In the genomic region with DNA sequence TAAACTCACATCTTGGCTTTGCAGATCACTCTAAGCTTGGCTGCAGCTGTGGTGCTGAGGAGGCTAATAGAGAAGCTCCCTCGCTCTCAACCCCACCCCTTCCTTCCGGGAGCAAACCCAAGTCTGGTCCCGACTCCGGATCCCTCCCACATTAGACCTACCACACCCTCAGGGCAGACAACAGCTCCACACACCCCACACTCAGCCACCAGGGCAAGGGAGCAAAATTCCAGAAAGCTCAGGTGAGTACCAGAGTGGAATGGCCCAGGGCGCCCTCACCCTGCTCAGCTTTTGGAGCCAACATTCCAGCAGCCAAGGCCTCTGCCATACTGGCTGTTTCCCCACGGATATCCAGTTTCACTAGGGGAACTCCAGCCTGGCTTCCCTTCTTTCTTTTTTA, we compare ENCODE assay signal across 8 cellular contexts. TPM values are rescaled to one million over a fixed set of nuclear protein-coding genes. Genes with fewer than 3 reads are reported as not detected.
A peak's percentile ranks its signal among the peaks of the same experiment; 100 is the strongest.
DNase-seq lines count a peak whose midpoint lies in the region; ATAC-seq, FAIRE-seq and TF ChIP-seq lines count a peak whose summit lies in the region.
"Not testable (repeated sequence)": the region's sequence is repeated elsewhere in the genome, so short reads cannot be mapped to it uniquely, and the experiment has no call there.

No MANE protein-coding gene starts in this region.

- not testable (repeated sequence) for TF ChIP-seq POLR2A in H54 (IDR thresholded peaks at IDR 0.05; ENCODE audit: low read depth, low read length); transverse colon (IDR thresholded peaks at IDR 0.05)

- DNase-seq in H54 (ENCODE audit: insufficient read length, low spot score); mammary epithelial cell: not testable (repeated sequence)
- DNase-seq in WTC11 (ENCODE audit: low spot score) (peak; percentile 12), activated T-cell treated with anti-CD3 and anti-CD28 coated beads for 48 hours (ENCODE audit: low read depth) (peak; percentile 6), left cardiac atrium (peak; percentile 78), natural killer cell (peak; percentile 16), transverse colon (peak; percentile 78)
- DNase-seq in stimulated activated CD4-positive, alpha-beta T cell treated with anti-CD3 and anti-CD28 coated beads, Interleukin-1b, Interleukin-23, amount 100 ng/mL, for 48 hours: peak; percentile 7

- not testable (repeated sequence) for H4K20me1 ChIP-seq in mammary epithelial cell (ENCODE audit: insufficient read depth, low read length)

- H3K36me3 ChIP-seq in mammary epithelial cell (ENCODE audit: insufficient read depth, low read length); transverse colon: not testable (repeated sequence)

- TF ChIP-seq EP300 in transverse colon (IDR thresholded peaks at IDR 0.05; ENCODE audit: low read depth): not testable (repeated sequence)

- dilution Hi-C loops in mammary epithelial cell (cut with HindIII; ENCODE audit: low sequenced_read_pairs): not testable (repeated sequence)

- H3K9me3 ChIP-seq in mammary epithelial cell (replicated peaks; ENCODE audit: insufficient read depth, low read length); transverse colon: not testable (repeated sequence)

- H3K9me3 Mint-ChIP-seq in WTC11, natural killer cell: not testable (repeated sequence)

- not testable (repeated sequence) for H3K27me3 ChIP-seq in mammary epithelial cell (ENCODE audit: insufficient read depth, low read length); transverse colon

- CTCF ChIA-PET in WTC11 (lab: Charles Lee); mammary epithelial cell (lab: Charles Lee; ENCODE audit: low non-redundant PET): not testable (repeated sequence)

- WGBS in mammary epithelial cell (ENCODE audit: low coverage, missing lambda C conversion rate): 10% methylated on average over 4 of the region's 6 CpGs
- WGBS in transverse colon (ENCODE audit: low coverage in 1 of 2), 2 donors: 14 to 17% methylated on average over 1 to 6 of the region's 6 CpGs

- not testable (repeated sequence) for H3K9ac ChIP-seq in mammary epithelial cell (ENCODE audit: insufficient read depth, low read length)

- peak; percentile 82 for FAIRE-seq in H54 (lab: Jason Lieb, UNC)

- not testable (repeated sequence) for H3K79me2 ChIP-seq in mammary epithelial cell (ENCODE audit: insufficient read depth, low read length)

- H2AFZ ChIP-seq in mammary epithelial cell (ENCODE audit: low read depth, low read length): peak overlapping the region; percentile 26

- not testable (repeated sequence) for H3K4me3 ChIP-seq in mammary epithelial cell (replicated peaks in 1 of 3; ENCODE audit: insufficient read depth in 1 of 3, low read depth in 2 of 3, low read length in 3 of 3)
- peak overlapping the region in 1 of 4 donors; percentile 10 for H3K4me3 ChIP-seq in transverse colon

- not testable (repeated sequence) for H3K4me1 Mint-ChIP-seq in WTC11, natural killer cell

- POLR2A ChIA-PET in WTC11 (lab: Charles Lee): not testable (repeated sequence)

- not testable (repeated sequence) for TF ChIP-seq CTCF in WTC11 (IDR thresholded peaks at IDR 0.05); mammary epithelial cell (conservative IDR thresholded peaks at IDR 0.05 in 1 of 2, IDR thresholded peaks at IDR 0.05 in 1 of 2; ENCODE audit: extremely low read depth in 1 of 2, insufficient read depth in 1 of 2, low read depth in 1 of 2, low read length in 2 of 2); natural killer cell (IDR thresholded peaks at IDR 0.05); transverse colon (IDR thresholded peaks at IDR 0.05)

- ATAC-seq in WTC11: peak; percentile 3; the same call in 1 of the 2 replicates
- peak; percentile 80 to 92 for ATAC-seq in left cardiac atrium
- peak; percentile 40 to 75 (median 53) for ATAC-seq in natural killer cell

- not testable (repeated sequence) for H3K4me2 ChIP-seq in mammary epithelial cell (ENCODE audit: insufficient read depth, low read depth, low read length)

- not testable (repeated sequence) for H3K27ac ChIP-seq in mammary epithelial cell (ENCODE audit: insufficient read depth, low read depth, low read length)
- peak overlapping the region; percentile 59 to 70 (median 64) for H3K27ac ChIP-seq in transverse colon

- H3K27me3 Mint-ChIP-seq in WTC11 (ENCODE audit: low read depth); natural killer cell (ENCODE audit: low read depth in 2 of 2): not testable (repeated sequence)

- in situ Hi-C loops in mammary epithelial cell (cut with MboI; ENCODE audit: low sequenced_read_pairs in 2 of 2); transverse colon (cut with MboI; ENCODE audit: low pct_ligation_motif_present in 1 of 4, low pct_unique_long_range_greater_than_20kb in 1 of 4, low sequenced_read_pairs in 3 of 4): not testable (repeated sequence)

- not testable (repeated sequence) for BruUV-seq in mammary epithelial cell (replicated peaks; lab: Mats Ljungman, UMichigan)

- not testable (repeated sequence) for H3K4me3 Mint-ChIP-seq in WTC11
- H3K4me3 Mint-ChIP-seq in natural killer cell: peak overlapping the region; percentile 63

- not testable (repeated sequence) for H3K4me1 ChIP-seq in mammary epithelial cell (ENCODE audit: insufficient read depth, low read length); transverse colon

- H3K36me3 Mint-ChIP-seq in WTC11, natural killer cell: not testable (repeated sequence)

- not testable (repeated sequence) for H3K27ac Mint-ChIP-seq in WTC11
- H3K27ac Mint-ChIP-seq in natural killer cell: peak overlapping the region in 1 of 2 donors; percentile 45

- intact Hi-C loops in mammary epithelial cell (cut with micrococcal nuclease); left cardiac atrium (cut with DNase I); natural killer cell (cut with micrococcal nuclease); transverse colon (cut with DNase I; ENCODE audit: low total_unique reads): not testable (repeated sequence)

RNA-seq across cellular contexts. Expression of a gene that starts 9.9 kb away (rescaled TPM):
- total RNA-seq in WTC11 (2021) (1.1 to 3.1 TPM (median 2.1 TPM) in 3 replicates), mammary epithelial cell (1 to 10 TPM in 1 of 2 donors, under 1 TPM in 1; 0.33 to 1.9 TPM), left cardiac atrium (1 to 10 TPM; 3.4 to 4.0 TPM), natural killer cell (1 to 10 TPM; 1.6 to 2.8 (median 2.7) TPM), transverse colon (10 to 100 TPM in 2 of 4 donors, not detected in 2; 40.2 to 74.5 TPM)
- polyA plus RNA-seq in mammary epithelial cell: 0.79 TPM
- not detected for polyA minus RNA-seq in mammary epithelial cell

RNA-seq across cellular contexts. Expression of a gene that starts 15.3 kb away (rescaled TPM):
- total RNA-seq in WTC11 (2021) (9.2 to 42.8 TPM (median 36.5 TPM) in 3 replicates), mammary epithelial cell (10 to 100 TPM; 13.3 to 37.7 TPM), left cardiac atrium (10 to 100 TPM; 13.0 to 18.0 TPM), natural killer cell (10 to 100 TPM in 1 of 3 donors, 1 to 10 TPM in 2; 9.0 to 12.8 (median 9.8) TPM), transverse colon (10 to 100 TPM in 2 of 4 donors, 1 to 10 TPM in 1, not detected in 1; 3.4 to 34.0 (median 15.1) TPM)
- polyA plus RNA-seq in mammary epithelial cell: 13.8 TPM
- polyA minus RNA-seq in mammary epithelial cell: 2.0 TPM

RNA-seq across cellular contexts. Expression of a gene that starts 15.5 kb away (rescaled TPM):
- total RNA-seq in WTC11 (2021): 7.0 to 7.8 TPM (median 7.2 TPM) in 3 replicates
- total RNA-seq in mammary epithelial cell: 10 to 100 TPM in 1 of 2 donors, 1 to 10 TPM in 1; 8.1 to 14.7 TPM
- 15.4 TPM for polyA plus RNA-seq in mammary epithelial cell
- polyA minus RNA-seq in mammary epithelial cell: 17.4 TPM
- total RNA-seq in left cardiac atrium: 1 to 10 TPM; 1.4 to 4.2 TPM
- 10 to 100 TPM in 2 of 3 donors, 1 to 10 TPM in 1; 8.1 to 17.0 (median 13.3) TPM for total RNA-seq in natural killer cell
- 10 to 100 TPM in 3 of 4 donors, 1 to 10 TPM in 1; 7.4 to 28.9 (median 21.9) TPM for total RNA-seq in transverse colon

RNA-seq across cellular contexts. Expression of a gene that starts 36.5 kb away (rescaled TPM):
- 33.2 to 53.0 TPM (median 49.0 TPM) in 3 replicates for total RNA-seq in WTC11 (2021)
- 10 to 100 TPM; 23.2 to 64.1 TPM for total RNA-seq in mammary epithelial cell
- polyA plus RNA-seq in mammary epithelial cell: 8.9 TPM
- not detected for polyA minus RNA-seq in mammary epithelial cell
- total RNA-seq in left cardiac atrium: 10 to 100 TPM; 22.1 to 23.4 TPM
- total RNA-seq in natural killer cell: 100 to 1,000 TPM; 123 to 241 (median 208) TPM
- 100 to 1,000 TPM in 3 of 4 donors, 10 to 100 TPM in 1; 85.2 to 411 (median 186) TPM for total RNA-seq in transverse colon

Comparison
In these comparisons a context has a peak if more than half of its experiments do, and no peak if none do; other contexts are left out.
1. ATAC-seq: peak in every context shown above with its lines; median percentile 86 in left cardiac atrium; 53 in natural killer cell; 3 in WTC11.